Comparison of ENCODE assay signal across 5 cellular contexts in the genomic region with DNA sequence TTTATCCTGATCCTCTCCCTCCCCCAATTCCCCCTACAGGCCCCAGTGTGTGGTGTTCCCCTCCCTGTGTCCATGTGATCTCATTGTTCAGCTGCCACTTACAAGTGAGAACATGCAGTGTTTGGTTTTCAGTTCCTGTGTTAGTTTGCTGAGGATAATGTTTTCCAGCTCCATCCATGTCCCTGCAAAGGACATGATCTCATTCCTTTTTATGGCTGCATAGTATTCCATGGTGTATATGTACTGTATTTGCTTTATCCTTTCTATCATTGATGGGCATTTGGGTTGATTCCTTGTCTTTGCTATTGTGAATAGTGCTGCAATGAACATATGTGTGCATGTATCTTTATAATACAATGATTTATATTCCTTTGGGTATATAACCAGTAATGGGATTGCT. TPM values are rescaled to one million over a fixed set of nuclear protein-coding genes. Genes with fewer than 3 reads are reported as not detected.
"Had no signal": no experiment of that assay in that cellular context is flagged by ENCODE, and none has a peak within 500 bp of the region (broad histone marks: within the 10 kb centered on the region; RNA-seq: fewer than 3 reads in every experiment).

No MANE protein-coding gene starts in this region.

RNA-seq across cellular contexts. Expression of gene GP6, which starts 17.7 kb away (rescaled TPM):
- total RNA-seq: left lobe of liver, left ventricle myocardium superior, lung microvascular endothelial cell, myocyte had no signal

RNA-seq across cellular contexts. Expression of gene NLRP2, which starts 54.2 kb away (rescaled TPM):
- total RNA-seq: myocyte had no signal
- polyA plus RNA-seq: mammary epithelial cell had no signal
